Comparison of ENCODE assay signal across 21 cellular contexts in the genomic region with DNA sequence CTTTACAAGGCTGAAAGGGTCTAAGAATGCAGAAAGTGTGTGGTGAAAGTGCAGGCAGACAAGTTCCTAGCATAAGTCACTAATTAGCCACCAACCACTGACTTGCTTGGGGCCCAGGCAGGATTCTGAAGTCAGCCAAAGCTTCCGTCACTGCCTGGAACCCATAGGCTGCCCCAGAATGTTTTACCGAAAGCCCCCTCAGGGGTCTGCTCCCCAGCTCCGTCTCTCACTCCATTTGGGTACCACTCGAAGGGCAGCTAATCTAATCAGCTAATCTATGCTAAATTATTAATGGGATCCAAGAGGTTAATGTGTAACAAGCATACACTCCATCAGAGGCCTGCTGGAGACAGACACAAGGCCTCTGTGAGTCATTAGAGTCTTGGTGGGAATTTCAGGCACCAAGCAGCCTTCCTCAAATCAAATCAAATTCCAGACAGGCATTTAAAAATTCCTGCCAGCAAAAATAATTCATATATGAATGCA. TPM values are rescaled to one million over a fixed set of nuclear protein-coding genes. Genes with fewer than 3 reads are reported as not detected.
DNase-seq lines count a peak whose midpoint lies in the region; ATAC-seq, FAIRE-seq and TF ChIP-seq lines count a peak whose summit lies in the region.
"Had no signal": no experiment of that assay in that cellular context is flagged by ENCODE, and none has a peak within 500 bp of the region (broad histone marks: within the 10 kb centered on the region; RNA-seq: fewer than 3 reads in every experiment).

No MANE protein-coding gene starts in this region.

- no peak overlapping the region for H3K4me3 ChIP-seq in pancreas
- H3K4me3 ChIP-seq: K562, lung, skin epidermis, uterus had no signal

- no peak for FAIRE-seq in pancreas (lab: Jason Lieb, UNC)
- FAIRE-seq: GM18507, K562 had no signal

- H3K4me1 ChIP-seq in pancreas, result no peaks in the 10 kb centered on the region
- H3K4me1 ChIP-seq: uterus had no signal

- no peak for TF ChIP-seq CTCF in pancreas (IDR thresholded peaks at IDR 0.05)

- no peaks in the 10 kb centered on the region for H3K36me3 ChIP-seq in pancreas
- H3K36me3 ChIP-seq: uterus had no signal

- no peaks in the 10 kb centered on the region for H3K9me3 ChIP-seq in pancreas
- H3K9me3 ChIP-seq: uterus had no signal

- peak; percentile 86 for ATAC-seq in SK-N-SH treated with all-trans-retinoic acid at 6 μM for 48 hours
- peak; percentile 53 to 81 (median 73) for ATAC-seq in pancreas
- no peak for ATAC-seq in HG03196 (IDR thresholded peaks at IDR 0.05; ENCODE audit: unreplicated experiment)
- ATAC-seq in GM19455 (IDR thresholded peaks at IDR 0.05; ENCODE audit: unreplicated experiment), result no peak
- ATAC-seq: K562; stimulated activated naive B cell treated with anti-CD40 and anti-IgM and Interleukin-4, amounts not matched to agents 10 μg/mL and 1 μg/mL and 100 μg/mL, for 72 hours had no signal

- WGBS in pancreas, 2 donors, result 55 to 61% methylated on average over 4 of the region's 4 CpGs

- intact Hi-C loops in pancreas (cut with DNase I), result no loop called here

- no peaks in the 10 kb centered on the region for H3K27me3 ChIP-seq in pancreas
- H3K27me3 ChIP-seq: uterus had no signal

- H3K27ac ChIP-seq in pancreas, result peak overlapping the region in 2 of 4 donors; percentile 12 to 48
- H3K27ac ChIP-seq: HL-60 had no signal

- peak; percentile 53 for DNase-seq in AG20443 (ENCODE audit: low spot score)
- peak; percentile 80 for DNase-seq in glomerular visceral epithelial cell (ENCODE audit: extremely low spot score)
- no peak for DNase-seq in pancreas
- DNase-seq in GF-D8 (lab: John Stamatoyannopoulos, UW), result no peak
- no peak for DNase-seq in NCI-H2227 (lab: John Stamatoyannopoulos, UW; ENCODE audit: unreplicated experiment)
- DNase-seq: activated B cell treated with CpG ODN at 0.5 μM for 24 hours; hippocampal formation; NCI-H1105; NCI-H2171; RPMI8226; stimulated activated naive B cell treated with anti-CD40 and anti-IgM and Interleukin-4, amounts not matched to agents 10 μg/mL and 1 μg/mL and 100 μg/mL, for 72 hours; T-helper 1 cell; uterus had no signal

TF ChIP-seq in SK-N-SH treated with all-trans-retinoic acid at 6 μM for 48 hours, 23 proteins besides CTCF, POLR2A, EP300 and RAD21 (continues in another document):
- TF ChIP-seq GLIS3 (CRISPR knock-in tag; IDR thresholded peaks at IDR 0.05) (peak; percentile 81), ISL1 (CRISPR knock-in tag; IDR thresholded peaks at IDR 0.05) (peak; percentile 79), SNAI2 (CRISPR knock-in tag; IDR thresholded peaks at IDR 0.05) (no peak), ZFP3 (CRISPR knock-in tag; IDR thresholded peaks at IDR 0.05) (peak; percentile 72), ZC3H10 (CRISPR knock-in tag; IDR thresholded peaks at IDR 0.05) (no peak), ZNF8 (CRISPR knock-in tag; IDR thresholded peaks at IDR 0.05) (peak; percentile 22; the same call in 1 of the 2 replicates), ARNTL (CRISPR knock-in tag; IDR thresholded peaks at IDR 0.05; ENCODE audit: borderline replicate concordance, low read depth) (no peak), CSDC2 (CRISPR knock-in tag; IDR thresholded peaks at IDR 0.05) (peak; percentile 57; the same call in 1 of the 2 replicates), ZNF70 (CRISPR knock-in tag; IDR thresholded peaks at IDR 0.05) (peak; percentile 16; the same call in 1 of the 2 replicates), TOX (CRISPR knock-in tag; IDR thresholded peaks at IDR 0.05; ENCODE audit: borderline replicate concordance) (no peak), RARB (CRISPR knock-in tag; IDR thresholded peaks at IDR 0.05) (no peak), PPARA (CRISPR knock-in tag; IDR thresholded peaks at IDR 0.05; ENCODE audit: borderline replicate concordance) (0 out of 2 replicates have a peak, but pooled peaks have one; percentile 56), OSR1 (CRISPR knock-in tag; IDR thresholded peaks at IDR 0.05) (no peak), TCF4 (CRISPR knock-in tag; IDR thresholded peaks at IDR 0.05; ENCODE audit: borderline replicate concordance) (peak; percentile 90)
- TF ChIP-seq, protein P1, sequence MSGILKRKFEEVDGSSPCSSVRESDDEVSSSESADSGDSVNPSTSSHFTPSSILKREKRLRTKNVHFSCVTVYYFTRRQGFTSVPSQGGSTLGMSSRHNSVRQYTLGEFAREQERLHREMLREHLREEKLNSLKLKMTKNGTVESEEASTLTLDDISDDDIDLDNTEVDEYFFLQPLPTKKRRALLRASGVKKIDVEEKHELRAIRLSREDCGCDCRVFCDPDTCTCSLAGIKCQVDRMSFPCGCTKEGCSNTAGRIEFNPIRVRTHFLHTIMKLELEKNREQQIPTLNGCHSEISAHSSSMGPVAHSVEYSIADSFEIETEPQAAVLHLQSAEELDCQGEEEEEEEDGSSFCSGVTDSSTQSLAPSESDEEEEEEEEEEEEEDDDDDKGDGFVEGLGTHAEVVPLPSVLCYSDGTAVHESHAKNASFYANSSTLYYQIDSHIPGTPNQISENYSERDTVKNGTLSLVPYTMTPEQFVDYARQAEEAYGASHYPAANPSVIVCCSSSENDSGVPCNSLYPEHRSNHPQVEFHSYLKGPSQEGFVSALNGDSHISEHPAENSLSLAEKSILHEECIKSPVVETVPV (CRISPR knock-in tag; IDR thresholded peaks at IDR 0.05), result peak; percentile 69; the same call in 1 of the 2 replicates
- TF ChIP-seq, protein P2, sequence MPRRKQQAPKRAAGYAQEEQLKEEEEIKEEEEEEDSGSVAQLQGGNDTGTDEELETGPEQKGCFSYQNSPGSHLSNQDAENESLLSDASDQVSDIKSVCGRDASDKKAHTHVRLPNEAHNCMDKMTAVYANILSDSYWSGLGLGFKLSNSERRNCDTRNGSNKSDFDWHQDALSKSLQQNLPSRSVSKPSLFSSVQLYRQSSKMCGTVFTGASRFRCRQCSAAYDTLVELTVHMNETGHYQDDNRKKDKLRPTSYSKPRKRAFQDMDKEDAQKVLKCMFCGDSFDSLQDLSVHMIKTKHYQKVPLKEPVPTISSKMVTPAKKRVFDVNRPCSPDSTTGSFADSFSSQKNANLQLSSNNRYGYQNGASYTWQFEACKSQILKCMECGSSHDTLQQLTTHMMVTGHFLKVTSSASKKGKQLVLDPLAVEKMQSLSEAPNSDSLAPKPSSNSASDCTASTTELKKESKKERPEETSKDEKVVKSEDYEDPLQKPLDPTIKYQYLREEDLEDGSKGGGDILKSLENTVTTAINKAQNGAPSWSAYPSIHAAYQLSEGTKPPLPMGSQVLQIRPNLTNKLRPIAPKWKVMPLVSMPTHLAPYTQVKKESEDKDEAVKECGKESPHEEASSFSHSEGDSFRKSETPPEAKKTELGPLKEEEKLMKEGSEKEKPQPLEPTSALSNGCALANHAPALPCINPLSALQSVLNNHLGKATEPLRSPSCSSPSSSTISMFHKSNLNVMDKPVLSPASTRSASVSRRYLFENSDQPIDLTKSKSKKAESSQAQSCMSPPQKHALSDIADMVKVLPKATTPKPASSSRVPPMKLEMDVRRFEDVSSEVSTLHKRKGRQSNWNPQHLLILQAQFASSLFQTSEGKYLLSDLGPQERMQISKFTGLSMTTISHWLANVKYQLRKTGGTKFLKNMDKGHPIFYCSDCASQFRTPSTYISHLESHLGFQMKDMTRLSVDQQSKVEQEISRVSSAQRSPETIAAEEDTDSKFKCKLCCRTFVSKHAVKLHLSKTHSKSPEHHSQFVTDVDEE (CRISPR knock-in tag; IDR thresholded peaks at IDR 0.05), result peak; percentile 91; the same call in 1 of the 2 replicates
- TF ChIP-seq, protein P3, sequence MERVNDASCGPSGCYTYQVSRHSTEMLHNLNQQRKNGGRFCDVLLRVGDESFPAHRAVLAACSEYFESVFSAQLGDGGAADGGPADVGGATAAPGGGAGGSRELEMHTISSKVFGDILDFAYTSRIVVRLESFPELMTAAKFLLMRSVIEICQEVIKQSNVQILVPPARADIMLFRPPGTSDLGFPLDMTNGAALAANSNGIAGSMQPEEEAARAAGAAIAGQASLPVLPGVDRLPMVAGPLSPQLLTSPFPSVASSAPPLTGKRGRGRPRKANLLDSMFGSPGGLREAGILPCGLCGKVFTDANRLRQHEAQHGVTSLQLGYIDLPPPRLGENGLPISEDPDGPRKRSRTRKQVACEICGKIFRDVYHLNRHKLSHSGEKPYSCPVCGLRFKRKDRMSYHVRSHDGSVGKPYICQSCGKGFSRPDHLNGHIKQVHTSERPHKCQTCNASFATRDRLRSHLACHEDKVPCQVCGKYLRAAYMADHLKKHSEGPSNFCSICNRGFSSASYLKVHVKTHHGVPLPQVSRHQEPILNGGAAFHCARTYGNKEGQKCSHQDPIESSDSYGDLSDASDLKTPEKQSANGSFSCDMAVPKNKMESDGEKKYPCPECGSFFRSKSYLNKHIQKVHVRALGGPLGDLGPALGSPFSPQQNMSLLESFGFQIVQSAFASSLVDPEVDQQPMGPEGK (CRISPR knock-in tag; IDR thresholded peaks at IDR 0.05; ENCODE audit: borderline replicate concordance), result no peak
- TF ChIP-seq, protein P4, sequence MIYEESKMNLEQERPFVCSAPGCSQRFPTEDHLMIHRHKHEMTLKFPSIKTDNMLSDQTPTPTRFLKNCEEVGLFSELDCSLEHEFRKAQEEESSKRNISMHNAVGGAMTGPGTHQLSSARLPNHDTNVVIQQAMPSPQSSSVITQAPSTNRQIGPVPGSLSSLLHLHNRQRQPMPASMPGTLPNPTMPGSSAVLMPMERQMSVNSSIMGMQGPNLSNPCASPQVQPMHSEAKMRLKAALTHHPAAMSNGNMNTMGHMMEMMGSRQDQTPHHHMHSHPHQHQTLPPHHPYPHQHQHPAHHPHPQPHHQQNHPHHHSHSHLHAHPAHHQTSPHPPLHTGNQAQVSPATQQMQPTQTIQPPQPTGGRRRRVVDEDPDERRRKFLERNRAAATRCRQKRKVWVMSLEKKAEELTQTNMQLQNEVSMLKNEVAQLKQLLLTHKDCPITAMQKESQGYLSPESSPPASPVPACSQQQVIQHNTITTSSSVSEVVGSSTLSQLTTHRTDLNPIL (CRISPR knock-in tag; IDR thresholded peaks at IDR 0.05; ENCODE audit: low read depth), result no peak
- TF ChIP-seq, protein P5, sequence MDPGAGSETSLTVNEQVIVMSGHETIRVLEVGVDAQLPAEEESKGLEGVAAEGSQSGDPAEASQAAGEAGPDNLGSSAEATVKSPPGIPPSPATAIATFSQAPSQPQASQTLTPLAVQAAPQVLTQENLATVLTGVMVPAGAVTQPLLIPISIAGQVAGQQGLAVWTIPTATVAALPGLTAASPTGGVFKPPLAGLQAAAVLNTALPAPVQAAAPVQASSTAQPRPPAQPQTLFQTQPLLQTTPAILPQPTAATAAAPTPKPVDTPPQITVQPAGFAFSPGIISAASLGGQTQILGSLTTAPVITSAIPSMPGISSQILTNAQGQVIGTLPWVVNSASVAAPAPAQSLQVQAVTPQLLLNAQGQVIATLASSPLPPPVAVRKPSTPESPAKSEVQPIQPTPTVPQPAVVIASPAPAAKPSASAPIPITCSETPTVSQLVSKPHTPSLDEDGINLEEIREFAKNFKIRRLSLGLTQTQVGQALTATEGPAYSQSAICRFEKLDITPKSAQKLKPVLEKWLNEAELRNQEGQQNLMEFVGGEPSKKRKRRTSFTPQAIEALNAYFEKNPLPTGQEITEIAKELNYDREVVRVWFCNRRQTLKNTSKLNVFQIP (CRISPR knock-in tag; IDR thresholded peaks at IDR 0.05; ENCODE audit: borderline replicate concordance, low read depth), result no peak

RNA-seq across cellular contexts. Expression of a gene that starts 13.2 kb away (rescaled TPM):
- 10 to 100 TPM; 11.4 to 18.4 (median 15.7) TPM for total RNA-seq in pancreas
- polyA plus RNA-seq in pancreas, result 10 to 100 TPM; 19.2 to 34.7 TPM
- total RNA-seq: activated B cell treated with CpG ODN at 0.5 μM for 24 hours had no signal

Comparison
In these comparisons a context has a peak if more than half of its experiments do, and no peak if none do; other contexts are left out.
1. DNase-seq: peak in AG20443 (single experiment) and glomerular visceral epithelial cell (single experiment); none in pancreas (0 of 6), GF-D8 (single experiment) and NCI-H2227 (single experiment).
2. ATAC-seq: peak in SK-N-SH treated with all-trans-retinoic acid at 6 μM for 48 hours (single experiment) and pancreas (4 of 4); none in HG03196 (single experiment) and GM19455 (single experiment).